In genomic region chr2:82735336-82735735, GRCh38 we compare ENCODE assay signal across 25 cellular contexts.
"Had no signal": no experiment of that assay in that cellular context is flagged by ENCODE, and none has a peak within 500 bp of the region (broad histone marks: within the 10 kb centered on the region; RNA-seq: fewer than 3 reads in every experiment).

No MANE protein-coding gene starts in this region.

- DNase-seq: activated CD4-positive, alpha-beta memory T cell treated with anti-CD3 and anti-CD28 coated beads for 36 hours; activated CD4-positive, alpha-beta T cell treated with anti-CD3 and anti-CD28 coated beads, Interleukin-2, amount 10 ng/mL, durations not matched to agents 7 days and 5 days; activated CD4-positive, CD25-positive, alpha-beta regulatory T cell; activated CD8-positive, alpha-beta memory T cell treated with anti-CD3 and anti-CD28 coated beads for 24 hours; activated effector memory CD4-positive, alpha-beta T cell treated with anti-CD3 and anti-CD28 coated beads, Interleukin-2, amount 50 U/mL, for 16 hours; activated naive CD4-positive, alpha-beta T cell treated with anti-CD3 and anti-CD28 coated beads for 36 hours; activated naive CD8-positive, alpha-beta T cell treated with anti-CD3 and anti-CD28 coated beads, Interleukin-2, amount 10 ng/mL, durations not matched to agents 7 days and 5 days; activated T-cell treated with anti-CD3 and anti-CD28 coated beads, Interleukin-2, amount 50 U/mL, for 4 hours; aorta; central memory CD4-positive, alpha-beta T cell; Karpas-422; NCI-H1105 treated with DMSO at 0.1 percent for 48 hours; NCI-H1436 treated with DMSO at 0.1 percent for 48 hours; NCI-H187; NCI-H2081 treated with DMSO at 0.1 percent for 48 hours; NCI-H446 treated with DMSO at 0.1 percent for 48 hours; NCI-H69; Peyer's patch; Right ventricle myocardium superior; SJCRH30; SK-N-SH; T-helper 1 cell had no signal

- H3K9ac ChIP-seq: SK-N-SH had no signal

- H3K27me3 ChIP-seq: breast epithelium, Peyer's patch had no signal

- H3K4me2 ChIP-seq: SK-N-SH had no signal

- H3K9me3 ChIP-seq: breast epithelium, Peyer's patch, SJCRH30, SK-N-SH had no signal

- H3K36me3 Mint-ChIP-seq: activated CD4-positive, alpha-beta memory T cell treated with anti-CD3 and anti-CD28 coated beads for 36 hours; activated naive CD8-positive, alpha-beta T cell treated with anti-CD3 and anti-CD28 coated beads, Interleukin-2, amount 10 ng/mL, durations not matched to agents 7 days and 5 days had no signal

- H3K36me3 ChIP-seq: breast epithelium, Peyer's patch, SJCRH30 had no signal

- H3K4me3 Mint-ChIP-seq: activated CD4-positive, alpha-beta memory T cell treated with anti-CD3 and anti-CD28 coated beads for 36 hours; activated CD4-positive, alpha-beta T cell treated with anti-CD3 and anti-CD28 coated beads, Interleukin-2, amount 10 ng/mL, durations not matched to agents 7 days and 5 days; activated naive CD4-positive, alpha-beta T cell treated with anti-CD3 and anti-CD28 coated beads for 36 hours; activated naive CD8-positive, alpha-beta T cell treated with anti-CD3 and anti-CD28 coated beads, Interleukin-2, amount 10 ng/mL, durations not matched to agents 7 days and 5 days; activated T-cell treated with anti-CD3 and anti-CD28 coated beads, Interleukin-2, amount 50 U/mL, for 4 hours had no signal

- H3K27ac ChIP-seq: breast epithelium, Peyer's patch, RWPE1, SJCRH30 had no signal

- FAIRE-seq: K562 had no signal

- H3K27me3 Mint-ChIP-seq: activated CD4-positive, alpha-beta memory T cell treated with anti-CD3 and anti-CD28 coated beads for 36 hours; activated CD4-positive, alpha-beta T cell treated with anti-CD3 and anti-CD28 coated beads, Interleukin-2, amount 10 ng/mL, durations not matched to agents 7 days and 5 days; activated naive CD8-positive, alpha-beta T cell treated with anti-CD3 and anti-CD28 coated beads, Interleukin-2, amount 10 ng/mL, durations not matched to agents 7 days and 5 days had no signal

- H3K4me3 ChIP-seq: breast epithelium, K562, Peyer's patch, SJCRH30 had no signal

- H3K27ac Mint-ChIP-seq: activated CD4-positive, alpha-beta memory T cell treated with anti-CD3 and anti-CD28 coated beads for 36 hours; activated CD4-positive, alpha-beta T cell treated with anti-CD3 and anti-CD28 coated beads, Interleukin-2, amount 10 ng/mL, durations not matched to agents 7 days and 5 days; activated naive CD4-positive, alpha-beta T cell treated with anti-CD3 and anti-CD28 coated beads for 36 hours; activated naive CD8-positive, alpha-beta T cell treated with anti-CD3 and anti-CD28 coated beads, Interleukin-2, amount 10 ng/mL, durations not matched to agents 7 days and 5 days had no signal

- H3K4me1 Mint-ChIP-seq: activated CD4-positive, alpha-beta T cell treated with anti-CD3 and anti-CD28 coated beads, Interleukin-2, amount 10 ng/mL, durations not matched to agents 7 days and 5 days; activated naive CD8-positive, alpha-beta T cell treated with anti-CD3 and anti-CD28 coated beads, Interleukin-2, amount 10 ng/mL, durations not matched to agents 7 days and 5 days had no signal

- H3K4me1 ChIP-seq: breast epithelium, Peyer's patch, SJCRH30 had no signal

- ATAC-seq: activated T-cell treated with anti-CD3 and anti-CD28 coated beads, Interleukin-2, amount 50 U/mL, for 4 hours; K562 had no signal
